In genomic region chr1:166875734-166876539, GRCh38 we compare ENCODE assay signal across 1 cellular context.
A peak's percentile ranks its signal among the peaks of the same experiment; 100 is the strongest.
TF ChIP-seq lines count a peak whose summit lies in the region.

Gene TADA1, minus strand, starts transcription at chr1:166876264. Its CDS starts 31 bp downstream, at chr1:166876233.

TF ChIP-seq in K562, 482 proteins besides CTCF, POLR2A, EP300 and RAD21 (continued from another document and continues in another):
- TF ChIP-seq UBTF (IDR thresholded peaks at IDR 0.05; ENCODE audit: borderline replicate concordance in 1 of 2, low read depth in 2 of 2, low read length in 2 of 2) (peak; percentile 61 to 88; a peak in 3 of 4 replicates), ARID2 (IDR thresholded peaks at IDR 0.05) (no peak), FOSL1 (tag; conservative IDR thresholded peaks at IDR 0.05) (peak; percentile 8; the same call in 1 of the 2 replicates), TRIM24 (IDR thresholded peaks at IDR 0.05) (0 out of 4 replicates have a peak, but pooled peaks of 1 of the 2 experiments have one; percentile 52), MCM7 (IDR thresholded peaks at IDR 0.05) (no peak), MEIS2 (IDR thresholded peaks at IDR 0.05; ENCODE audit: partially characterized antibody) (peak; percentile 85), KAT2B (IDR thresholded peaks at IDR 0.05; ENCODE audit: low read depth, low read length) (no peak), ZBTB43 (CRISPR knock-in tag; IDR thresholded peaks at IDR 0.05) (peak; percentile 19; the same call in 1 of the 2 replicates), EHMT2 (IDR thresholded peaks at IDR 0.05) (no peak), ZNF121 (CRISPR knock-in tag; conservative IDR thresholded peaks at IDR 0.05) (no peak), SETDB1 (IDR thresholded peaks at IDR 0.05; ENCODE audit: low read length) (peak; percentile 39), RFX1 (IDR thresholded peaks at IDR 0.05) (no peak), ZNF134 (CRISPR knock-in tag; conservative IDR thresholded peaks at IDR 0.05) (peak; percentile 77), ZKSCAN1 (IDR thresholded peaks at IDR 0.05; ENCODE audit: low read depth, low read length) (peak; percentile 27; the same call in 1 of the 2 replicates), NBN (IDR thresholded peaks at IDR 0.05; ENCODE audit: low read depth) (peak; percentile 78), BCL6 (CRISPR knock-in tag; IDR thresholded peaks at IDR 0.05) (no peak), ETS2 (tag; IDR thresholded peaks at IDR 0.05; ENCODE audit: borderline replicate concordance, poor library complexity, severe bottlenecking) (no peak), PCBP1 (IDR thresholded peaks at IDR 0.05; ENCODE audit: low read depth, low read length, poor library complexity, severe bottlenecking) (peak; percentile 42), SIRT6 (IDR thresholded peaks at IDR 0.05; ENCODE audit: low read depth, low read length) (no peak), ZNF778 (CRISPR knock-in tag; IDR thresholded peaks at IDR 0.05) (no peak), RNF219 (CRISPR knock-in tag; IDR thresholded peaks at IDR 0.05) (0 out of 2 replicates have a peak, but pooled peaks have one; percentile 23), NCOR1 (IDR thresholded peaks at IDR 0.05) (no peak), NELFE (IDR thresholded peaks at IDR 0.05; ENCODE audit: insufficient read depth, insufficient read length) (no peak), NR2C1 (IDR thresholded peaks at IDR 0.05) (peak; percentile 83), NR2C1 (tag; IDR thresholded peaks at IDR 0.05) (no peak), RCOR1 (IDR thresholded peaks at IDR 0.05; ENCODE audit: borderline replicate concordance in 1 of 2, low read depth in 2 of 2, low read length in 2 of 2) (peak in 1 of 2 experiments; percentile 73; a peak in 2 of 4 replicates), CCNT2 (IDR thresholded peaks at IDR 0.05; ENCODE audit: borderline replicate concordance, extremely low read depth, insufficient read length, low read depth, low read length) (peak; percentile 60), E2F1 (CRISPR knock-in tag; IDR thresholded peaks at IDR 0.05) (no peak; the same call in none of the 2 replicates), EP400 (IDR thresholded peaks at IDR 0.05) (peak; percentile 94), CBFA2T2 (conservative IDR thresholded peaks at IDR 0.05) (peak; percentile 98), TSC22D4 (tag; IDR thresholded peaks at IDR 0.05) (no peak)
- TF ChIP-seq, protein P1, sequence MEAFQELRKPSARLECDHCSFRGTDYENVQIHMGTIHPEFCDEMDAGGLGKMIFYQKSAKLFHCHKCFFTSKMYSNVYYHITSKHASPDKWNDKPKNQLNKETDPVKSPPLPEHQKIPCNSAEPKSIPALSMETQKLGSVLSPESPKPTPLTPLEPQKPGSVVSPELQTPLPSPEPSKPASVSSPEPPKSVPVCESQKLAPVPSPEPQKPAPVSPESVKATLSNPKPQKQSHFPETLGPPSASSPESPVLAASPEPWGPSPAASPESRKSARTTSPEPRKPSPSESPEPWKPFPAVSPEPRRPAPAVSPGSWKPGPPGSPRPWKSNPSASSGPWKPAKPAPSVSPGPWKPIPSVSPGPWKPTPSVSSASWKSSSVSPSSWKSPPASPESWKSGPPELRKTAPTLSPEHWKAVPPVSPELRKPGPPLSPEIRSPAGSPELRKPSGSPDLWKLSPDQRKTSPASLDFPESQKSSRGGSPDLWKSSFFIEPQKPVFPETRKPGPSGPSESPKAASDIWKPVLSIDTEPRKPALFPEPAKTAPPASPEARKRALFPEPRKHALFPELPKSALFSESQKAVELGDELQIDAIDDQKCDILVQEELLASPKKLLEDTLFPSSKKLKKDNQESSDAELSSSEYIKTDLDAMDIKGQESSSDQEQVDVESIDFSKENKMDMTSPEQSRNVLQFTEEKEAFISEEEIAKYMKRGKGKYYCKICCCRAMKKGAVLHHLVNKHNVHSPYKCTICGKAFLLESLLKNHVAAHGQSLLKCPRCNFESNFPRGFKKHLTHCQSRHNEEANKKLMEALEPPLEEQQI (IDR thresholded peaks at IDR 0.05): no peak
- TF ChIP-seq, protein P2, sequence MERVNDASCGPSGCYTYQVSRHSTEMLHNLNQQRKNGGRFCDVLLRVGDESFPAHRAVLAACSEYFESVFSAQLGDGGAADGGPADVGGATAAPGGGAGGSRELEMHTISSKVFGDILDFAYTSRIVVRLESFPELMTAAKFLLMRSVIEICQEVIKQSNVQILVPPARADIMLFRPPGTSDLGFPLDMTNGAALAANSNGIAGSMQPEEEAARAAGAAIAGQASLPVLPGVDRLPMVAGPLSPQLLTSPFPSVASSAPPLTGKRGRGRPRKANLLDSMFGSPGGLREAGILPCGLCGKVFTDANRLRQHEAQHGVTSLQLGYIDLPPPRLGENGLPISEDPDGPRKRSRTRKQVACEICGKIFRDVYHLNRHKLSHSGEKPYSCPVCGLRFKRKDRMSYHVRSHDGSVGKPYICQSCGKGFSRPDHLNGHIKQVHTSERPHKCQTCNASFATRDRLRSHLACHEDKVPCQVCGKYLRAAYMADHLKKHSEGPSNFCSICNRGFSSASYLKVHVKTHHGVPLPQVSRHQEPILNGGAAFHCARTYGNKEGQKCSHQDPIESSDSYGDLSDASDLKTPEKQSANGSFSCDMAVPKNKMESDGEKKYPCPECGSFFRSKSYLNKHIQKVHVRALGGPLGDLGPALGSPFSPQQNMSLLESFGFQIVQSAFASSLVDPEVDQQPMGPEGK (CRISPR knock-in tag; IDR thresholded peaks at IDR 0.05; ENCODE audit: borderline replicate concordance): no peak
- TF ChIP-seq, protein P3, sequence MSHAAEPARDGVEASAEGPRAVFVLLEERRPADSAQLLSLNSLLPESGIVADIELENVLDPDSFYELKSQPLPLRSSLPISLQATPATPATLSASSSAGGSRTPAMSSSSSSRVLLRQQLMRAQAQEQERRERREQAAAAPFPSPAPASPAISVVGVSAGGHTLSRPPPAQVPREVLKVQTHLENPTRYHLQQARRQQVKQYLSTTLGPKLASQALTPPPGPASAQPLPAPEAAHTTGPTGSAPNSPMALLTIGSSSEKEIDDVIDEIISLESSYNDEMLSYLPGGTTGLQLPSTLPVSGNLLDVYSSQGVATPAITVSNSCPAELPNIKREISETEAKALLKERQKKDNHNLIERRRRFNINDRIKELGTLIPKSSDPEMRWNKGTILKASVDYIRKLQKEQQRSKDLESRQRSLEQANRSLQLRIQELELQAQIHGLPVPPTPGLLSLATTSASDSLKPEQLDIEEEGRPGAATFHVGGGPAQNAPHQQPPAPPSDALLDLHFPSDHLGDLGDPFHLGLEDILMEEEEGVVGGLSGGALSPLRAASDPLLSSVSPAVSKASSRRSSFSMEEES (CRISPR knock-in tag; IDR thresholded peaks at IDR 0.05): peak; percentile 100
- TF ChIP-seq, protein P4, sequence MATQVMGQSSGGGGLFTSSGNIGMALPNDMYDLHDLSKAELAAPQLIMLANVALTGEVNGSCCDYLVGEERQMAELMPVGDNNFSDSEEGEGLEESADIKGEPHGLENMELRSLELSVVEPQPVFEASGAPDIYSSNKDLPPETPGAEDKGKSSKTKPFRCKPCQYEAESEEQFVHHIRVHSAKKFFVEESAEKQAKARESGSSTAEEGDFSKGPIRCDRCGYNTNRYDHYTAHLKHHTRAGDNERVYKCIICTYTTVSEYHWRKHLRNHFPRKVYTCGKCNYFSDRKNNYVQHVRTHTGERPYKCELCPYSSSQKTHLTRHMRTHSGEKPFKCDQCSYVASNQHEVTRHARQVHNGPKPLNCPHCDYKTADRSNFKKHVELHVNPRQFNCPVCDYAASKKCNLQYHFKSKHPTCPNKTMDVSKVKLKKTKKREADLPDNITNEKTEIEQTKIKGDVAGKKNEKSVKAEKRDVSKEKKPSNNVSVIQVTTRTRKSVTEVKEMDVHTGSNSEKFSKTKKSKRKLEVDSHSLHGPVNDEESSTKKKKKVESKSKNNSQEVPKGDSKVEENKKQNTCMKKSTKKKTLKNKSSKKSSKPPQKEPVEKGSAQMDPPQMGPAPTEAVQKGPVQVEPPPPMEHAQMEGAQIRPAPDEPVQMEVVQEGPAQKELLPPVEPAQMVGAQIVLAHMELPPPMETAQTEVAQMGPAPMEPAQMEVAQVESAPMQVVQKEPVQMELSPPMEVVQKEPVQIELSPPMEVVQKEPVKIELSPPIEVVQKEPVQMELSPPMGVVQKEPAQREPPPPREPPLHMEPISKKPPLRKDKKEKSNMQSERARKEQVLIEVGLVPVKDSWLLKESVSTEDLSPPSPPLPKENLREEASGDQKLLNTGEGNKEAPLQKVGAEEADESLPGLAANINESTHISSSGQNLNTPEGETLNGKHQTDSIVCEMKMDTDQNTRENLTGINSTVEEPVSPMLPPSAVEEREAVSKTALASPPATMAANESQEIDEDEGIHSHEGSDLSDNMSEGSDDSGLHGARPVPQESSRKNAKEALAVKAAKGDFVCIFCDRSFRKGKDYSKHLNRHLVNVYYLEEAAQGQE (CRISPR knock-in tag; IDR thresholded peaks at IDR 0.05; ENCODE audit: low read depth): no peak; the same call in 1 of the 2 replicates
- TF ChIP-seq, protein P5, sequence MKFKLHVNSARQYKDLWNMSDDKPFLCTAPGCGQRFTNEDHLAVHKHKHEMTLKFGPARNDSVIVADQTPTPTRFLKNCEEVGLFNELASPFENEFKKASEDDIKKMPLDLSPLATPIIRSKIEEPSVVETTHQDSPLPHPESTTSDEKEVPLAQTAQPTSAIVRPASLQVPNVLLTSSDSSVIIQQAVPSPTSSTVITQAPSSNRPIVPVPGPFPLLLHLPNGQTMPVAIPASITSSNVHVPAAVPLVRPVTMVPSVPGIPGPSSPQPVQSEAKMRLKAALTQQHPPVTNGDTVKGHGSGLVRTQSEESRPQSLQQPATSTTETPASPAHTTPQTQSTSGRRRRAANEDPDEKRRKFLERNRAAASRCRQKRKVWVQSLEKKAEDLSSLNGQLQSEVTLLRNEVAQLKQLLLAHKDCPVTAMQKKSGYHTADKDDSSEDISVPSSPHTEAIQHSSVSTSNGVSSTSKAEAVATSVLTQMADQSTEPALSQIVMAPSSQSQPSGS (CRISPR knock-in tag; IDR thresholded peaks at IDR 0.05): 0 out of 2 replicates have a peak, but pooled peaks have one; percentile 52
- TF ChIP-seq, protein P6, sequence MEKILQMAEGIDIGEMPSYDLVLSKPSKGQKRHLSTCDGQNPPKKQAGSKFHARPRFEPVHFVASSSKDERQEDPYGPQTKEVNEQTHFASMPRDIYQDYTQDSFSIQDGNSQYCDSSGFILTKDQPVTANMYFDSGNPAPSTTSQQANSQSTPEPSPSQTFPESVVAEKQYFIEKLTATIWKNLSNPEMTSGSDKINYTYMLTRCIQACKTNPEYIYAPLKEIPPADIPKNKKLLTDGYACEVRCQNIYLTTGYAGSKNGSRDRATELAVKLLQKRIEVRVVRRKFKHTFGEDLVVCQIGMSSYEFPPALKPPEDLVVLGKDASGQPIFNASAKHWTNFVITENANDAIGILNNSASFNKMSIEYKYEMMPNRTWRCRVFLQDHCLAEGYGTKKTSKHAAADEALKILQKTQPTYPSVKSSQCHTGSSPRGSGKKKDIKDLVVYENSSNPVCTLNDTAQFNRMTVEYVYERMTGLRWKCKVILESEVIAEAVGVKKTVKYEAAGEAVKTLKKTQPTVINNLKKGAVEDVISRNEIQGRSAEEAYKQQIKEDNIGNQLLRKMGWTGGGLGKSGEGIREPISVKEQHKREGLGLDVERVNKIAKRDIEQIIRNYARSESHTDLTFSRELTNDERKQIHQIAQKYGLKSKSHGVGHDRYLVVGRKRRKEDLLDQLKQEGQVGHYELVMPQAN (IDR thresholded peaks at IDR 0.05; ENCODE audit: borderline replicate concordance): peak; percentile 29; the same call in 1 of the 2 replicates
- TF ChIP-seq, protein P7, sequence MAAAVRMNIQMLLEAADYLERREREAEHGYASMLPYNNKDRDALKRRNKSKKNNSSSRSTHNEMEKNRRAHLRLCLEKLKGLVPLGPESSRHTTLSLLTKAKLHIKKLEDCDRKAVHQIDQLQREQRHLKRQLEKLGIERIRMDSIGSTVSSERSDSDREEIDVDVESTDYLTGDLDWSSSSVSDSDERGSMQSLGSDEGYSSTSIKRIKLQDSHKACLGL (CRISPR knock-in tag; IDR thresholded peaks at IDR 0.05; ENCODE audit: borderline replicate concordance, poor library complexity, severe bottlenecking): no peak
